In the genomic region with DNA sequence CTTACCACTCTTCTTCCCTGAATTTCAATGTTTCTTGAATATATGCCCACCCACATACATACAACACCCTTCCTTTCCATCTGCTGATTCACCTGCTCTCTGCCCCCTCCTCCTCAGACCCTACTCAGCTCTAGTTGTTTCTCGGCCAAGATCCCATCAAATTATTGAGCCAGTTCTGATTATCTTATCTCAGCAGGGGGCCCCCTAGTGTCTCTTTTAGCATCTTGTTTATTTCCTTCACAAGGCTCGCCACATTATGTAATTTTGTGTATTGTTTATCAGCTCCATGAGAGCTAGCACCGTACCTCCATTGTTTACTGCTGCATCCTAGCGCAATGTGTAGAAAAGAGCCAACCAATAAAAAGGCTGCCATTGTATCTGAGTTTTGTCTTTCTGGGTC, we compare ENCODE assay signal across 22 cellular contexts.
DNase-seq lines count a peak whose midpoint lies in the region; ATAC-seq and TF ChIP-seq lines count a peak whose summit lies in the region.
"Had no signal": no experiment of that assay in that cellular context is flagged by ENCODE, and none has a peak within 500 bp of the region (broad histone marks: within the 10 kb centered on the region; RNA-seq: fewer than 3 reads in every experiment).

No MANE protein-coding gene starts in this region.

- no peaks in the 10 kb centered on the region for H3K36me3 Mint-ChIP-seq in naive thymus-derived CD4-positive, alpha-beta T cell
- H3K36me3 Mint-ChIP-seq: activated naive CD4-positive, alpha-beta T cell treated with anti-CD3 and anti-CD28 coated beads, Interleukin-2, amount 50 U/mL, for 24 hours; IgD-negative memory B cell had no signal

- H3K4me3 ChIP-seq in BE2C (ENCODE audit: low read depth, low read length), result no peak overlapping the region
- no peak overlapping the region for H3K4me3 ChIP-seq in Panc1 (ENCODE audit: low read depth in 2 of 2, low read length in 2 of 2)
- H3K4me3 ChIP-seq in naive thymus-derived CD4-positive, alpha-beta T cell (ENCODE audit: low read length), result no peak overlapping the region
- H3K4me3 ChIP-seq: mucosa of descending colon, ovary, spleen, vagina had no signal

- in situ Hi-C loops in GM13976 (cut with MboI; ENCODE audit: low sequenced_read_pairs, unreplicated experiment) (no loop called here), Panc1 (cut with HindIII; ENCODE audit: low pct_unique_long_range_greater_than_20kb, low sequenced_read_pairs) (no loop called here)

- CTCF ChIA-PET in Panc1 (lab: Charles Lee), result no interaction called here
- CTCF ChIA-PET in naive thymus-derived CD4-positive, alpha-beta T cell (lab: Charles Lee), result no interaction called here

- no peaks in the 10 kb centered on the region for H3K9me3 ChIP-seq in BE2C
- H3K9me3 ChIP-seq in Panc1 (ENCODE audit: control insufficient read depth, insufficient read depth, low read depth, low read length), result no peaks in the 10 kb centered on the region
- no peaks in the 10 kb centered on the region for H3K9me3 ChIP-seq in naive thymus-derived CD4-positive, alpha-beta T cell (ENCODE audit: control insufficient read depth in 2 of 3, low read length in 3 of 3)
- H3K9me3 ChIP-seq: mucosa of descending colon, ovary, spleen, vagina had no signal

- no TSS peak for BruUV-seq in Panc1 (replicated peaks; lab: Mats Ljungman, UMichigan)

- DNase-seq in BE2C (no peak), GM13976 (ENCODE audit: low spot score) (peak; percentile 17), Panc1 (ENCODE audit: low read depth, low spot score) (no peak), foreskin keratinocyte (no peak)
- DNase-seq in activated CD8-positive, alpha-beta memory T cell treated with anti-CD3 and anti-CD28 coated beads, Interleukin-2, amount 50 U/mL, for 48 hours, result no peak
- DNase-seq in naive thymus-derived CD4-positive, alpha-beta T cell, result no peak
- DNase-seq: activated CD4-positive, alpha-beta T cell treated with anti-CD3 and anti-CD28 coated beads for 4 hours; activated T-cell treated with anti-CD3 and anti-CD28 coated beads for 4 hours; DMS79; glutamatergic neuron; NCI-H1417; ovary; spleen; stimulated activated naive CD8-positive, alpha-beta T cell treated with anti-CD3 and anti-CD28 coated beads, Interleukin-15, Interleukin-2, amounts not matched to agents 100 U/mL and 50 U/mL, for 24 hours; T-helper 17 cell had no signal

- H3K4me1 ChIP-seq in BE2C, result no peaks in the 10 kb centered on the region
- H3K4me1 ChIP-seq in Panc1 (ENCODE audit: control insufficient read depth, insufficient read depth, low read length), result no peaks in the 10 kb centered on the region
- no peaks in the 10 kb centered on the region for H3K4me1 ChIP-seq in foreskin keratinocyte
- no peaks in the 10 kb centered on the region for H3K4me1 ChIP-seq in naive thymus-derived CD4-positive, alpha-beta T cell (ENCODE audit: control insufficient read depth in 2 of 2, insufficient read depth in 2 of 2, low read length in 2 of 2)
- H3K4me1 ChIP-seq: spleen had no signal

- no peaks in the 10 kb centered on the region for H3K36me3 ChIP-seq in BE2C
- no peaks in the 10 kb centered on the region for H3K36me3 ChIP-seq in Panc1 (ENCODE audit: control insufficient read depth, insufficient read depth, low read length)
- H3K36me3 ChIP-seq in naive thymus-derived CD4-positive, alpha-beta T cell (ENCODE audit: control insufficient read depth in 2 of 3, insufficient read depth in 3 of 3, low read length in 3 of 3), result no peaks in the 10 kb centered on the region
- H3K36me3 ChIP-seq: ovary, spleen, vagina had no signal

- peaks cover 0 to 5% (median 0%) of the 10 kb centered on the region in 11 donors for H3K9me3 Mint-ChIP-seq in naive thymus-derived CD4-positive, alpha-beta T cell
- H3K9me3 Mint-ChIP-seq: activated naive CD4-positive, alpha-beta T cell treated with anti-CD3 and anti-CD28 coated beads, Interleukin-2, amount 50 U/mL, for 24 hours had no signal

- H3K27me3 ChIP-seq in BE2C (no peaks in the 10 kb centered on the region), Panc1 (ENCODE audit: control insufficient read depth, insufficient read depth, low read length) (no peaks in the 10 kb centered on the region), foreskin keratinocyte (no peaks in the 10 kb centered on the region)
- no peaks in the 10 kb centered on the region for H3K27me3 ChIP-seq in naive thymus-derived CD4-positive, alpha-beta T cell (ENCODE audit: control insufficient read depth in 2 of 2, insufficient read depth in 2 of 2, low read length in 2 of 2)
- H3K27me3 ChIP-seq: ovary, spleen, vagina had no signal

- H3K4me3 Mint-ChIP-seq in naive thymus-derived CD4-positive, alpha-beta T cell, result no peak overlapping the region
- H3K4me3 Mint-ChIP-seq: activated naive CD4-positive, alpha-beta T cell treated with anti-CD3 and anti-CD28 coated beads, Interleukin-2, amount 50 U/mL, for 24 hours; central memory CD8-positive, alpha-beta T cell; IgD-negative memory B cell; T-helper 17 cell had no signal

- POLR2A ChIA-PET in Panc1 (lab: Charles Lee), result no interaction called here
- POLR2A ChIA-PET in naive thymus-derived CD4-positive, alpha-beta T cell (lab: Charles Lee), result no interaction called here

- ATAC-seq in Panc1 (no peak), foreskin keratinocyte (no peak), HG02759 (IDR thresholded peaks at IDR 0.05; ENCODE audit: unreplicated experiment) (no peak), GM19351 (IDR thresholded peaks at IDR 0.05; ENCODE audit: unreplicated experiment) (no peak)
- ATAC-seq in naive thymus-derived CD4-positive, alpha-beta T cell, result no peak
- ATAC-seq: mucosa of descending colon; stimulated activated naive CD8-positive, alpha-beta T cell treated with anti-CD3 and anti-CD28 coated beads, Interleukin-15, Interleukin-2, amounts not matched to agents 100 U/mL and 50 U/mL, for 24 hours; T-helper 17 cell had no signal

- no peak overlapping the region for H3K27ac Mint-ChIP-seq in naive thymus-derived CD4-positive, alpha-beta T cell
- H3K27ac Mint-ChIP-seq: activated naive CD4-positive, alpha-beta T cell treated with anti-CD3 and anti-CD28 coated beads, Interleukin-2, amount 50 U/mL, for 24 hours; IgD-negative memory B cell; T-helper 17 cell had no signal

- H3K27ac ChIP-seq in Panc1 (ENCODE audit: low read length) (no peak overlapping the region), foreskin keratinocyte (no peak overlapping the region)
- no peak overlapping the region for H3K27ac ChIP-seq in naive thymus-derived CD4-positive, alpha-beta T cell (ENCODE audit: low read depth, low read length)
- H3K27ac ChIP-seq: ovary, spleen, vagina had no signal

- no peaks in the 10 kb centered on the region for H3K27me3 Mint-ChIP-seq in naive thymus-derived CD4-positive, alpha-beta T cell
- H3K27me3 Mint-ChIP-seq: activated naive CD4-positive, alpha-beta T cell treated with anti-CD3 and anti-CD28 coated beads, Interleukin-2, amount 50 U/mL, for 24 hours; central memory CD8-positive, alpha-beta T cell; T-helper 17 cell had no signal

- TF ChIP-seq CTCF in BE2C (IDR thresholded peaks at IDR 0.05; ENCODE audit: low read depth, low read length) (peak; percentile 28), GM13976 (IDR thresholded peaks at IDR 0.05; ENCODE audit: borderline replicate concordance, control extremely low read depth, extremely low read depth, insufficient read depth, missing control alignments) (no peak), Panc1 (IDR thresholded peaks at IDR 0.05) (peak; percentile 7; the same call in 1 of the 2 replicates), foreskin keratinocyte (conservative IDR thresholded peaks at IDR 0.05) (peak; percentile 39)

- intact Hi-C loops in Panc1 (cut with micrococcal nuclease; ENCODE audit: unreplicated experiment), result no loop called here
- intact Hi-C loops in naive thymus-derived CD4-positive, alpha-beta T cell (cut with micrococcal nuclease), result no loop called here

- no peaks in the 10 kb centered on the region for H3K4me1 Mint-ChIP-seq in naive thymus-derived CD4-positive, alpha-beta T cell
- H3K4me1 Mint-ChIP-seq: activated naive CD4-positive, alpha-beta T cell treated with anti-CD3 and anti-CD28 coated beads, Interleukin-2, amount 50 U/mL, for 24 hours; central memory CD8-positive, alpha-beta T cell; IgD-negative memory B cell; T-helper 17 cell had no signal
